In genomic region chr16:49463529-49463928, GRCh38 we compare ENCODE assay signal across 9 cellular contexts.
A peak's percentile ranks its signal among the peaks of the same experiment; 100 is the strongest.
DNase-seq lines count a peak whose midpoint lies in the region; ATAC-seq, FAIRE-seq and TF ChIP-seq lines count a peak whose summit lies in the region.
"Had no signal": no experiment of that assay in that cellular context is flagged by ENCODE, and none has a peak within 500 bp of the region (broad histone marks: within the 10 kb centered on the region; RNA-seq: fewer than 3 reads in every experiment).

No MANE protein-coding gene starts in this region.

- in situ Hi-C loops in brain microvascular endothelial cell (cut with HindIII; ENCODE audit: low pct_ligation_motif_present, low sequenced_read_pairs) = no loop called here

- peak overlapping the region; percentile 44 to 55 for H3K4me3 Mint-ChIP-seq in activated T-cell treated with anti-CD3 and anti-CD28 coated beads, Interleukin-2, amount 50 U/mL, for 72 hours

- TF ChIP-seq CTCF in brain microvascular endothelial cell (IDR thresholded peaks at IDR 0.05; ENCODE audit: low read depth, low read length, missing control alignments) = no peak

- no peak for TF ChIP-seq POLR2A in H54 (IDR thresholded peaks at IDR 0.05; ENCODE audit: low read depth, low read length)

- H3K27ac Mint-ChIP-seq in activated T-cell treated with anti-CD3 and anti-CD28 coated beads, Interleukin-2, amount 50 U/mL, for 72 hours = peak overlapping the region; percentile 4

- no peaks in the 10 kb centered on the region for H3K9me3 Mint-ChIP-seq in activated T-cell treated with anti-CD3 and anti-CD28 coated beads, Interleukin-2, amount 50 U/mL, for 72 hours

- ATAC-seq in GM21825 (IDR thresholded peaks at IDR 0.05; ENCODE audit: unreplicated experiment) = peak; percentile 93
- peak; percentile 85 to 87 for ATAC-seq in activated T-cell treated with anti-CD3 and anti-CD28 coated beads, Interleukin-2, amount 50 U/mL, for 72 hours (replicated peaks in 1 of 2)

- peak; percentile 32 for DNase-seq in COR-L47 (lab: John Stamatoyannopoulos, UW)
- DNase-seq in NCI-H146 treated with DMSO at 0.1 percent for 48 hours (lab: John Stamatoyannopoulos, UW; ENCODE audit: unreplicated experiment) = peak; percentile 34
- peak; percentile 62 to 74 for DNase-seq in activated T-cell treated with anti-CD3 and anti-CD28 coated beads, Interleukin-2, amount 50 U/mL, for 72 hours
- DNase-seq in stimulated activated CD4-positive, alpha-beta T cell treated with anti-CD3 and anti-CD28 coated beads, Interleukin-4, amount 100 ng/mL, for 24 hours = peak; percentile 40
- DNase-seq in HUDEP-2 (lab: John Stamatoyannopoulos, UW; ENCODE audit: unreplicated experiment in 76 of 76) = no peak
- no peak for DNase-seq in brain microvascular endothelial cell
- DNase-seq in H54 (ENCODE audit: insufficient read length, low spot score) = no peak
- DNase-seq: lower lobe of right lung had no signal

- no peaks in the 10 kb centered on the region for H3K36me3 ChIP-seq in brain microvascular endothelial cell (replicated peaks)
- H3K36me3 ChIP-seq: lower lobe of right lung had no signal

- no peak overlapping the region for H3K4me3 ChIP-seq in brain microvascular endothelial cell (ENCODE audit: low read depth, low read length)
- H3K4me3 ChIP-seq: lower lobe of right lung had no signal

- peaks cover 40% of the 10 kb centered on the region for H3K4me1 Mint-ChIP-seq in activated T-cell treated with anti-CD3 and anti-CD28 coated beads, Interleukin-2, amount 50 U/mL, for 72 hours (ENCODE audit: low read depth)

- H3K36me3 Mint-ChIP-seq in activated T-cell treated with anti-CD3 and anti-CD28 coated beads, Interleukin-2, amount 50 U/mL, for 72 hours (ENCODE audit: insufficient read depth in 2 of 2) = no peaks in the 10 kb centered on the region

- no peak overlapping the region for H3K27ac ChIP-seq in brain microvascular endothelial cell
- H3K27ac ChIP-seq: lower lobe of right lung had no signal

- no peak for FAIRE-seq in H54 (lab: Jason Lieb, UNC)

- no peaks in the 10 kb centered on the region for H3K27me3 Mint-ChIP-seq in activated T-cell treated with anti-CD3 and anti-CD28 coated beads, Interleukin-2, amount 50 U/mL, for 72 hours (ENCODE audit: low read depth)

- peaks cover 3% of the 10 kb centered on the region for H3K27me3 ChIP-seq in brain microvascular endothelial cell (replicated peaks)

Comparison
In these comparisons a context has a peak if more than half of its experiments do, and no peak if none do; other contexts are left out.
1. DNase-seq: peak in COR-L47 (single experiment), NCI-H146 treated with DMSO at 0.1 percent for 48 hours (single experiment), activated T-cell treated with anti-CD3 and anti-CD28 coated beads, Interleukin-2, amount 50 U/mL, for 72 hours (2 of 2) and stimulated activated CD4-positive, alpha-beta T cell treated with anti-CD3 and anti-CD28 coated beads, Interleukin-4, amount 100 ng/mL, for 24 hours (single experiment); none in HUDEP-2 (0 of 76), brain microvascular endothelial cell (single experiment) and H54 (single experiment).